ENCODE assay signal across 19 cellular contexts in the genomic region with DNA sequence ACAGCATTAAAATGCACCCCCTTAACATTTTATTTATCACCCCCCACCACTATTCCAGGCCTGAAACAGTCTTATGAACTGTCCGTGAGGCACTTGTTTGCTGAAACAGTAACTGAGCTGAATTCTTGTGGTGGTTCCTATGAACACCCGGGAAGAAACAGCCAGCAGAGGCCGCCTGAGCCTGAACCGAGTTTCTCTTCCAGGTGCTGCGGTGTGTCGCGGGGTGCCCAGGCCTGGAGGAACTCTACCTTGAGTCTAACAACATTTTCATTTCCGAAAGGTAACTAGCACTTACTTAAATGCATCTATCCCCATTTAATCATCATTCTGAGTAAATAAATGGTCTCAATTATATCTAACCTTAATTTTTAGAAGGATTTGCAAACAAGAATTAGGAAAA.
A peak's percentile ranks its signal among the peaks of the same experiment; 100 is the strongest.
DNase-seq lines count a peak whose midpoint lies in the region; ATAC-seq, FAIRE-seq and TF ChIP-seq lines count a peak whose summit lies in the region.
"Had no signal": no experiment of that assay in that cellular context is flagged by ENCODE, and none has a peak within 500 bp of the region (broad histone marks: within the 10 kb centered on the region; RNA-seq: fewer than 3 reads in every experiment).

No MANE protein-coding gene starts in this region.

- no peak for TF ChIP-seq POLR2A in HepG2 (IDR thresholded peaks at IDR 0.05; ENCODE audit: insufficient read depth in 1 of 2, low read depth in 2 of 2, low read length in 2 of 2)
- TF ChIP-seq POLR2A in right lobe of liver (IDR thresholded peaks at IDR 0.05): no peak

- FAIRE-seq in HepG2 (lab: Jason Lieb, UNC): no peak
- FAIRE-seq: G401.6 had no signal

- H3K27me3 ChIP-seq in HepG2 (ENCODE audit: control insufficient read depth in 1 of 2, insufficient read depth in 2 of 2, low read length in 2 of 2): no peaks in the 10 kb centered on the region
- no peaks in the 10 kb centered on the region for H3K27me3 ChIP-seq in right lobe of liver
- no peaks in the 10 kb centered on the region for H3K27me3 ChIP-seq in Loucy (ENCODE audit: insufficient read depth, low read length, poor library complexity, severe bottlenecking)
- no peaks in the 10 kb centered on the region for H3K27me3 ChIP-seq in endodermal cell (ENCODE audit: control insufficient read depth, insufficient read depth, low read length, poor library complexity, severe bottlenecking)
- H3K27me3 ChIP-seq in CD8-positive, alpha-beta T cell (ENCODE audit: insufficient read depth, low read length): no peaks in the 10 kb centered on the region
- H3K27me3 ChIP-seq: MG63, Peyer's patch had no signal

- no peak overlapping the region for H3K27ac Mint-ChIP-seq in endodermal cell
- H3K27ac Mint-ChIP-seq in CD8-positive, alpha-beta T cell: no peak overlapping the region

- no peaks in the 10 kb centered on the region for H3K4me1 Mint-ChIP-seq in endodermal cell
- H3K4me1 Mint-ChIP-seq in CD8-positive, alpha-beta T cell (ENCODE audit: low read depth): no peaks in the 10 kb centered on the region

- H3K27me3 Mint-ChIP-seq in endodermal cell (ENCODE audit: insufficient read depth): no peaks in the 10 kb centered on the region
- no peaks in the 10 kb centered on the region for H3K27me3 Mint-ChIP-seq in CD8-positive, alpha-beta T cell (ENCODE audit: low read depth)

- POLR2A ChIA-PET in HepG2 (lab: Yijun Ruan, JAX): no interaction called here
- POLR2A ChIA-PET in CD8-positive, alpha-beta T cell (lab: Charles Lee): no interaction called here

- no peaks in the 10 kb centered on the region for H4K20me1 ChIP-seq in HepG2 (ENCODE audit: insufficient read depth, low read length)
- H4K20me1 ChIP-seq in Loucy (ENCODE audit: insufficient read depth, low read length, poor library complexity, severe bottlenecking): no peaks in the 10 kb centered on the region

- no peak overlapping the region for H3K4me3 Mint-ChIP-seq in endodermal cell
- no peak overlapping the region for H3K4me3 Mint-ChIP-seq in CD8-positive, alpha-beta T cell

- no peak for TF ChIP-seq EP300 in HepG2 (IDR thresholded peaks at IDR 0.05; ENCODE audit: low read depth in 2 of 2, low read length in 2 of 2)
- no peak for TF ChIP-seq EP300 in HepG2 (CRISPR knock-in tag; IDR thresholded peaks at IDR 0.05; ENCODE audit: borderline replicate concordance)

- H3F3A ChIP-seq in Loucy (ENCODE audit: low read depth): no peaks in the 10 kb centered on the region

- no peak overlapping the region for H2AFZ ChIP-seq in HepG2 (ENCODE audit: low read length)
- H2AFZ ChIP-seq in Loucy (ENCODE audit: low read length): no peak overlapping the region

- ATAC-seq in HepG2 (no peak), right lobe of liver (no peak)
- ATAC-seq in CD8-positive, alpha-beta T cell: no peak

- H3K9me2 ChIP-seq in Loucy (replicated peaks; ENCODE audit: low read depth, low read length): no peaks in the 10 kb centered on the region

- no peak for TF ChIP-seq RAD21 in HepG2 (CRISPR knock-in tag; IDR thresholded peaks at IDR 0.05)

- H3K79me2 ChIP-seq in HepG2 (ENCODE audit: insufficient read depth, low read length) (no peaks in the 10 kb centered on the region), Loucy (ENCODE audit: insufficient read depth, low read length) (no peaks in the 10 kb centered on the region)

- CTCF ChIA-PET in HepG2 (lab: Yijun Ruan, JAX; ENCODE audit: low intra/inter-chr PET ratio, low total read pairs): no interaction called here
- CTCF ChIA-PET in CD8-positive, alpha-beta T cell (lab: Charles Lee): no interaction called here

- in situ Hi-C loops in HepG2 (cut with HindIII; ENCODE audit: extremely low pct_ligation_motif_present, low pct_unique_long_range_greater_than_20kb): no loop called here

- no peaks in the 10 kb centered on the region for H3K9me3 ChIP-seq in HepG2 (ENCODE audit: low read length)
- no peaks in the 10 kb centered on the region for H3K9me3 ChIP-seq in right lobe of liver
- no peaks in the 10 kb centered on the region for H3K9me3 ChIP-seq in Loucy (ENCODE audit: insufficient read depth, low read depth, low read length)
- no peaks in the 10 kb centered on the region for H3K9me3 ChIP-seq in endodermal cell (ENCODE audit: control insufficient read depth, low read length)
- no peaks in the 10 kb centered on the region for H3K9me3 ChIP-seq in CD8-positive, alpha-beta T cell (ENCODE audit: low read length)
- H3K9me3 ChIP-seq: Caco-2, MG63, Peyer's patch had no signal

- H3K4me1 ChIP-seq in HepG2 (ENCODE audit: insufficient read depth, low read length) (no peaks in the 10 kb centered on the region), right lobe of liver (no peaks in the 10 kb centered on the region), Loucy (ENCODE audit: insufficient read depth, low read length, poor library complexity, severe bottlenecking) (no peaks in the 10 kb centered on the region), endodermal cell (ENCODE audit: control insufficient read depth, insufficient read depth, low read length) (no peaks in the 10 kb centered on the region)
- no peaks in the 10 kb centered on the region for H3K4me1 ChIP-seq in CD8-positive, alpha-beta T cell (ENCODE audit: insufficient read depth, low read length)
- H3K4me1 ChIP-seq: Caco-2, Peyer's patch had no signal

- no TSS peak for BruUV-seq in HepG2 (replicated peaks; lab: Mats Ljungman, UMichigan)

- no peak overlapping the region for H3K9ac ChIP-seq in HepG2 (ENCODE audit: insufficient read depth, low read depth, low read length)
- H3K9ac ChIP-seq in Loucy (ENCODE audit: low read depth, low read length, poor library complexity, severe bottlenecking): no peak overlapping the region
- H3K9ac ChIP-seq in endodermal cell (ENCODE audit: extremely low read depth, low read length, poor library complexity, severe bottlenecking): no peak overlapping the region

- 0 out of 2 replicates have a peak, but pooled peaks have one; percentile 12 for TF ChIP-seq CTCF in HepG2 (CRISPR knock-in tag; IDR thresholded peaks at IDR 0.05)
- TF ChIP-seq CTCF in right lobe of liver (IDR thresholded peaks at IDR 0.05): no peak
- TF ChIP-seq CTCF in Loucy (conservative IDR thresholded peaks at IDR 0.05; ENCODE audit: low read length): peak; percentile 26; the same call in 1 of the 2 replicates
- peak; percentile 41 for TF ChIP-seq CTCF in endodermal cell (conservative IDR thresholded peaks at IDR 0.05)
- TF ChIP-seq CTCF in CD8-positive, alpha-beta T cell (IDR thresholded peaks at IDR 0.05): no peak

- WGBS in HepG2 (ENCODE audit: low lambda C conversion rate): 94% methylated on average over 8 of the region's 8 CpGs
- 99% methylated on average over 8 of the region's 8 CpGs for WGBS in right lobe of liver (ENCODE audit: insufficient coverage, low coverage, low lambda C conversion rate, missing lambda C conversion rate)
- WGBS in endodermal cell (ENCODE audit: insufficient coverage in 1 of 2, insufficient read length in 1 of 2), 2 experiments: 93 to 100% methylated on average over 1 to 8 of the region's 8 CpGs

- H3K36me3 ChIP-seq in HepG2 (replicated peaks in 1 of 2; ENCODE audit: control insufficient read depth in 1 of 2, insufficient read depth in 2 of 2, low read length in 2 of 2) (peaks cover 6 to 57% of the 10 kb centered on the region in 2 experiments), right lobe of liver (peaks cover 0 to 47% (median 15%) of the 10 kb centered on the region in 4 donors), Loucy (ENCODE audit: insufficient read depth, low read length) (peaks cover 39% of the 10 kb centered on the region; the same call in 1 of the 2 replicates), endodermal cell (ENCODE audit: control insufficient read depth, insufficient read depth, low read length) (peaks cover 49% of the 10 kb centered on the region)
- H3K36me3 ChIP-seq in CD8-positive, alpha-beta T cell (ENCODE audit: insufficient read depth, low read length): peaks cover 30% of the 10 kb centered on the region

- H3K36me3 Mint-ChIP-seq in endodermal cell (ENCODE audit: low read depth): peaks cover 52% of the 10 kb centered on the region
- peaks cover 54% of the 10 kb centered on the region for H3K36me3 Mint-ChIP-seq in CD8-positive, alpha-beta T cell

- no peaks in the 10 kb centered on the region for H3K9me3 Mint-ChIP-seq in endodermal cell
- H3K9me3 Mint-ChIP-seq in CD8-positive, alpha-beta T cell: no peaks in the 10 kb centered on the region

- H3K4me2 ChIP-seq in HepG2 (ENCODE audit: low read depth, low read length): no peak overlapping the region
- H3K4me2 ChIP-seq in Loucy (ENCODE audit: low read depth, low read length, poor library complexity, severe bottlenecking): no peak overlapping the region

- DNase-seq in HepG2 (ENCODE audit: low spot score): no peak
- no peak for DNase-seq in right lobe of liver
- DNase-seq in endodermal cell: peak; percentile 64
- DNase-seq in DMS79 (lab: John Stamatoyannopoulos, UW): no peak
- DNase-seq in CD8-positive, alpha-beta T cell: no peak
- no peak for DNase-seq in NCI-H2081 treated with DMSO at 0.1 percent for 48 hours (lab: John Stamatoyannopoulos, UW)
- no peak for DNase-seq in AG20443 (ENCODE audit: low spot score)
- DNase-seq: AML-193, DMS79 treated with DMSO at 0.1 percent for 48 hours, MG63, NCI-H1092, NCI-H1694 treated with DMSO at 0.1 percent for 48 hours, NCI-H510A, NCI-H774, Peyer's patch, SHP77 had no signal

- H3K4me3 ChIP-seq in HepG2 (replicated peaks in 1 of 3; ENCODE audit: insufficient read depth in 1 of 3, low read depth in 2 of 3, low read length in 3 of 3) (no peak overlapping the region), right lobe of liver (no peak overlapping the region), Loucy (ENCODE audit: low read length, poor library complexity, severe bottlenecking) (no peak overlapping the region), endodermal cell (ENCODE audit: low read length) (no peak overlapping the region)
- H3K4me3 ChIP-seq in CD8-positive, alpha-beta T cell (ENCODE audit: low read depth, low read length): no peak overlapping the region
- H3K4me3 ChIP-seq: MG63, Peyer's patch had no signal

- H3K27ac ChIP-seq in HepG2 (ENCODE audit: extremely low read length, insufficient read depth, low read length) (no peak overlapping the region), right lobe of liver (no peak overlapping the region), endodermal cell (ENCODE audit: low read depth, low read length) (no peak overlapping the region)
- H3K27ac ChIP-seq in CD8-positive, alpha-beta T cell (ENCODE audit: low read depth, low read length): no peak overlapping the region
- H3K27ac ChIP-seq: Peyer's patch had no signal

- intact Hi-C loops in HepG2 (cut with micrococcal nuclease; ENCODE audit: unreplicated experiment): no loop called here
- intact Hi-C loops in right lobe of liver (cut with DNase I): no loop called here
- intact Hi-C loops in CD8-positive, alpha-beta T cell (cut with DNase I, micrococcal nuclease): no loop called here

Comparison
In these comparisons a context has a peak if more than half of its experiments do, and no peak if none do; other contexts are left out.
1. CTCF ChIP-seq: peak in HepG2 (single experiment), Loucy (single experiment) and endodermal cell (single experiment); none in right lobe of liver (0 of 4) and CD8-positive, alpha-beta T cell (single experiment).